In the genomic region with DNA sequence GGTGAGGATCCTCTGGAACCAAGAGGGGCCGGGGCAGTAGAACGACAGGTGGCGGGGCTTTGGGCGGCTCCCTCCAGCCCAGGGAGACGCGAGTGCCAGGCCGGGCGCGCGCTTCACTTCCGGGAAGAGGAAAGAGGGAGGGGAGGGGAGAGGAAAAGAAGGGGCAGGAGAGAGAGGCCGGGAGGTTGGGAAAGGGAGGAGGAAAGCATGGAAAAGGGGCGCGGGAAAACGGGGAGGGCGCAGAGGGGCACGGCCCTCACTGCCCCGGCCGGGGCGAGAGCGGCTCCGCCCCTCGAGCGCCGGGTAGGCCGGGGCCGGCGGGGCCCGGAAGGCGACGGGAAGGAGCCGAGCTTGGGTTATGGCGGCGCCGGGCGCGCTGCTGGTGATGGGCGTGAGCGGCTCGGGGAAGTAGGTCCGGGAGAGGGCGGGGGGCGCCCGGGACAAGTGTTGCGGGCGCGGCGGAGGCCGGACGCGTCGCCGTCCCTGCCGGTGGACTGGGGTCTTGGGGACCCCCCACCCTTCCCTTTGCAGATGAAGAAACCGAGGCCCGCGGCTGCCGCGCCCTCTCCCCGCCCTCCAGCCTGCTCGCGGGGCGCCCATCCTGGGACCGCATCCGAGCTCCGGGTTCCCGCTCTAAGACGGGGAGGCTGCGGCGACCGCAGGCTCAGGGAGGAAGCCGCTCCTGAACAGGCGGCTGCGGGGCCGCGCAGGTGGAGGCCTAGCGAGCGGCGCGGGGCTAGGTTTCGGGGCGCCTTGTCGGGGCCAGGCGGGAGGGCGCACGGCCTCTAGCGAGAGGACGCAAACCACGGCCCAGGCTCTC, we compare ENCODE assay signal across 8 cellular contexts. TPM values are rescaled to one million over a fixed set of nuclear protein-coding genes. Genes with fewer than 3 reads are reported as not detected.
DNase-seq lines count a peak whose midpoint lies in the region; ATAC-seq and TF ChIP-seq lines count a peak whose summit lies in the region.

Gene IDNK (plus strand): TSS at position 330 of the 820 bp plus-strand sequence. CDS start 29 bp downstream, at position 359.

- peaks cover 0 to 14% (median 2%) of the 10 kb centered on the region in 3 donors for H3K36me3 Mint-ChIP-seq in CD8-positive, alpha-beta memory T cell
- peaks cover 7% of the 10 kb centered on the region for H3K36me3 Mint-ChIP-seq in activated T-helper 1 cell treated with anti-CD3 and anti-CD28 coated beads, Interleukin-12 subunit alpha, Interleukin-12 subunit beta, Interleukin-2, Interleukin-4 antibody, amounts not matched to agents 30 ng/mL and 10 ng/mL and 1 ng/mL, durations not matched to agents 14 hours and 24 hours and 36 hours (ENCODE audit: low read depth)
- H3K36me3 Mint-ChIP-seq in natural killer cell = no peaks in the 10 kb centered on the region
- H3K36me3 Mint-ChIP-seq in stimulated activated naive CD8-positive, alpha-beta T cell treated with anti-CD3 and anti-CD28 coated beads, Interleukin-15, Interleukin-2, amounts not matched to agents 100 ng/mL and 50 ng/mL, for 24 hours (ENCODE audit: low read depth) = peaks cover 18% of the 10 kb centered on the region

- H3K4me1 ChIP-seq in CD8-positive, alpha-beta memory T cell (ENCODE audit: insufficient read depth, low read length) = peaks cover 18% of the 10 kb centered on the region
- H3K4me1 ChIP-seq in OCI-LY3 (ENCODE audit: low read length) = peaks cover 14% of the 10 kb centered on the region

- POLR2A ChIA-PET in CD8-positive, alpha-beta memory T cell (lab: Charles Lee) = interaction anchor here (0.6 to 2.4 kb wide), 8 partner anchors 10 to 357 kb away, joined by 3 to 22 read pairs (median 3); partner anchors contain the start of genes HNRNPK, KIF27, RMI1 and UBQLN1

- peaks cover 7% of the 10 kb centered on the region; the same call in 1 of the 2 replicates for H3K79me2 ChIP-seq in OCI-LY3 (ENCODE audit: low read length)

- H3K4me3 ChIP-seq in CD8-positive, alpha-beta memory T cell (ENCODE audit: low read length) = peak within 1 kb of the TSS; percentile 72
- peak within 1 kb of the TSS; percentile 92 for H3K4me3 ChIP-seq in OCI-LY3 (ENCODE audit: low read length)

- no peaks in the 10 kb centered on the region for H3K27me3 Mint-ChIP-seq in CD8-positive, alpha-beta memory T cell
- H3K27me3 Mint-ChIP-seq in activated T-helper 1 cell treated with anti-CD3 and anti-CD28 coated beads, Interleukin-12 subunit alpha, Interleukin-12 subunit beta, Interleukin-2, Interleukin-4 antibody, amounts not matched to agents 30 ng/mL and 10 ng/mL and 1 ng/mL, durations not matched to agents 14 hours and 24 hours and 36 hours (ENCODE audit: insufficient read depth) = peaks cover 10% of the 10 kb centered on the region
- H3K27me3 Mint-ChIP-seq in natural killer cell (ENCODE audit: low read depth in 2 of 2) = peaks cover 0 to 4% of the 10 kb centered on the region in 2 donors
- no peaks in the 10 kb centered on the region for H3K27me3 Mint-ChIP-seq in stimulated activated naive CD8-positive, alpha-beta T cell treated with anti-CD3 and anti-CD28 coated beads, Interleukin-15, Interleukin-2, amounts not matched to agents 100 ng/mL and 50 ng/mL, for 24 hours

- no peak for TF ChIP-seq CTCF in OCI-LY3 (IDR thresholded peaks at IDR 0.05; ENCODE audit: low read depth, low read length)
- no peak for TF ChIP-seq CTCF in natural killer cell (IDR thresholded peaks at IDR 0.05)

- H2AFZ ChIP-seq in OCI-LY3 (ENCODE audit: low read depth, low read length) = peak within 1 kb of the TSS; percentile 91

- peaks cover 33 to 43% (median 36%) of the 10 kb centered on the region in 3 donors for H3K4me1 Mint-ChIP-seq in CD8-positive, alpha-beta memory T cell
- peaks cover 44% of the 10 kb centered on the region for H3K4me1 Mint-ChIP-seq in activated T-helper 1 cell treated with anti-CD3 and anti-CD28 coated beads, Interleukin-12 subunit alpha, Interleukin-12 subunit beta, Interleukin-2, Interleukin-4 antibody, amounts not matched to agents 30 ng/mL and 10 ng/mL and 1 ng/mL, durations not matched to agents 14 hours and 24 hours and 36 hours (ENCODE audit: low read depth)
- H3K4me1 Mint-ChIP-seq in natural killer cell = peaks cover 24 to 32% of the 10 kb centered on the region in 2 donors
- peaks cover 28% of the 10 kb centered on the region for H3K4me1 Mint-ChIP-seq in stimulated activated naive CD8-positive, alpha-beta T cell treated with anti-CD3 and anti-CD28 coated beads, Interleukin-15, Interleukin-2, amounts not matched to agents 100 ng/mL and 50 ng/mL, for 24 hours (ENCODE audit: low read depth)

- peak within 1 kb of the TSS; percentile 84 for H3K27ac ChIP-seq in CD8-positive, alpha-beta memory T cell (ENCODE audit: low read depth, low read length)
- peak within 1 kb of the TSS; percentile 32 for H3K27ac ChIP-seq in OCI-LY3 (ENCODE audit: low read length)

- intact Hi-C loops in activated T-helper 1 cell treated with anti-CD3 and anti-CD28 coated beads, Interleukin-12 subunit alpha, Interleukin-12 subunit beta, Interleukin-2, Interleukin-4 antibody, amounts not matched to agents 30 ng/mL and 10 ng/mL and 1 ng/mL, durations not matched to agents 14 hours and 24 hours and 36 hours (cut with micrococcal nuclease) = loop anchor here (1.0 to 5.0 kb wide), 6 partner anchors 85 to 674 kb away; partner anchors contain the start of genes GKAP1, HNRNPK, KIF27 and RMI1
- intact Hi-C loops in natural killer cell (cut with micrococcal nuclease) = loop anchor here (1.0 to 5.0 kb wide), 2 partner anchors 85 to 194 kb away; partner anchors contain the start of gene GKAP1

- no peaks in the 10 kb centered on the region for H3K9me3 Mint-ChIP-seq in CD8-positive, alpha-beta memory T cell
- H3K9me3 Mint-ChIP-seq in activated T-helper 1 cell treated with anti-CD3 and anti-CD28 coated beads, Interleukin-12 subunit alpha, Interleukin-12 subunit beta, Interleukin-2, Interleukin-4 antibody, amounts not matched to agents 30 ng/mL and 10 ng/mL and 1 ng/mL, durations not matched to agents 14 hours and 24 hours and 36 hours = no peaks in the 10 kb centered on the region
- H3K9me3 Mint-ChIP-seq in natural killer cell = no peaks in the 10 kb centered on the region
- H3K9me3 Mint-ChIP-seq in stimulated activated naive CD8-positive, alpha-beta T cell treated with anti-CD3 and anti-CD28 coated beads, Interleukin-15, Interleukin-2, amounts not matched to agents 100 ng/mL and 50 ng/mL, for 24 hours = no peaks in the 10 kb centered on the region

- no peaks in the 10 kb centered on the region for H4K20me1 ChIP-seq in OCI-LY3 (ENCODE audit: insufficient read depth, low read length)

- peak within 1 kb of the TSS; percentile 90 to 99 (median 96) for H3K27ac Mint-ChIP-seq in CD8-positive, alpha-beta memory T cell
- peak within 1 kb of the TSS; percentile 97 for H3K27ac Mint-ChIP-seq in activated T-helper 1 cell treated with anti-CD3 and anti-CD28 coated beads, Interleukin-12 subunit alpha, Interleukin-12 subunit beta, Interleukin-2, Interleukin-4 antibody, amounts not matched to agents 30 ng/mL and 10 ng/mL and 1 ng/mL, durations not matched to agents 14 hours and 24 hours and 36 hours
- H3K27ac Mint-ChIP-seq in natural killer cell = peak within 1 kb of the TSS; percentile 90 to 96
- H3K27ac Mint-ChIP-seq in stimulated activated naive CD8-positive, alpha-beta T cell treated with anti-CD3 and anti-CD28 coated beads, Interleukin-15, Interleukin-2, amounts not matched to agents 100 ng/mL and 50 ng/mL, for 24 hours = peak within 1 kb of the TSS; percentile 97

- peak within 1 kb of the TSS; percentile 86 for H3K9ac ChIP-seq in OCI-LY3 (ENCODE audit: low read length)

- H3K4me3 Mint-ChIP-seq in CD8-positive, alpha-beta memory T cell = peak within 1 kb of the TSS; percentile 87 to 98 (median 92)
- peak within 1 kb of the TSS; percentile 91 for H3K4me3 Mint-ChIP-seq in activated T-helper 1 cell treated with anti-CD3 and anti-CD28 coated beads, Interleukin-12 subunit alpha, Interleukin-12 subunit beta, Interleukin-2, Interleukin-4 antibody, amounts not matched to agents 30 ng/mL and 10 ng/mL and 1 ng/mL, durations not matched to agents 14 hours and 24 hours and 36 hours
- peak within 1 kb of the TSS; percentile 97 for H3K4me3 Mint-ChIP-seq in natural killer cell
- H3K4me3 Mint-ChIP-seq in stimulated activated naive CD8-positive, alpha-beta T cell treated with anti-CD3 and anti-CD28 coated beads, Interleukin-15, Interleukin-2, amounts not matched to agents 100 ng/mL and 50 ng/mL, for 24 hours = peak within 1 kb of the TSS; percentile 88

- peak within 1 kb of the TSS; percentile 96 for H3K4me2 ChIP-seq in OCI-LY3 (ENCODE audit: low read length)

- no peaks in the 10 kb centered on the region for H3K36me3 ChIP-seq in CD8-positive, alpha-beta memory T cell (ENCODE audit: insufficient read depth, low read length)
- H3K36me3 ChIP-seq in OCI-LY3 (replicated peaks; ENCODE audit: low read depth, low read length) = peaks cover 3% of the 10 kb centered on the region

- ATAC-seq in GM19395 (IDR thresholded peaks at IDR 0.05; ENCODE audit: unreplicated experiment) = peak; percentile 78
- ATAC-seq in HG03520 (IDR thresholded peaks at IDR 0.05; ENCODE audit: unreplicated experiment) = peak; percentile 85
- peak; percentile 90 to 93 (median 90) for ATAC-seq in natural killer cell

- no peaks in the 10 kb centered on the region for H3K27me3 ChIP-seq in CD8-positive, alpha-beta memory T cell (ENCODE audit: insufficient read depth, low read length, poor library complexity, severe bottlenecking)
- peaks cover 5% of the 10 kb centered on the region; the same call in 1 of the 2 replicates for H3K27me3 ChIP-seq in OCI-LY3 (ENCODE audit: low read depth, low read length)

- CTCF ChIA-PET in CD8-positive, alpha-beta memory T cell (lab: Charles Lee) = interaction anchor here (1.0 to 3.0 kb wide), 10 partner anchors 9 to 298 kb away, joined by 3 to 18 read pairs (median 6); partner anchors contain the start of genes KIF27 and UBQLN1

- peak; percentile 49 to 76 (median 60) for DNase-seq in CD8-positive, alpha-beta memory T cell
- peak; percentile 60 for DNase-seq in activated T-helper 1 cell treated with anti-CD3 and anti-CD28 coated beads, Interleukin-12 subunit alpha, Interleukin-12 subunit beta, Interleukin-2, Interleukin-4 antibody, amounts not matched to agents 30 ng/mL and 10 ng/mL and 1 ng/mL, durations not matched to agents 14 hours and 24 hours and 36 hours (ENCODE audit: low spot score)
- DNase-seq in fibroblast of gingiva (ENCODE audit: low read depth) (peak; percentile 49), natural killer cell (peak; percentile 58)

- H3K9me3 ChIP-seq in CD8-positive, alpha-beta memory T cell (ENCODE audit: low read length) = no peaks in the 10 kb centered on the region
- no peaks in the 10 kb centered on the region for H3K9me3 ChIP-seq in OCI-LY3 (ENCODE audit: insufficient read depth, low read length)

RNA-seq across cellular contexts. Expression of gene IDNK, which starts in this region (rescaled TPM):
- total RNA-seq in CD8-positive, alpha-beta memory T cell = 1 to 10 TPM; 5.9 to 6.3 TPM
- polyA plus RNA-seq in CD8-positive, alpha-beta memory T cell = 16.9 TPM
- total RNA-seq in activated T-helper 1 cell treated with anti-CD3 and anti-CD28 coated beads, Interleukin-12 subunit alpha, Interleukin-12 subunit beta, Interleukin-2, Interleukin-4 antibody, amounts not matched to agents 30 ng/mL and 10 ng/mL and 1 ng/mL, durations not matched to agents 14 hours and 24 hours and 36 hours = 4.5 and 6.3 TPM in 2 replicates
- 10 to 100 TPM; 12.5 to 13.5 (median 13.0) TPM for total RNA-seq in natural killer cell

Comparison
In these comparisons a context has a peak if more than half of its experiments do, and no peak if none do; other contexts are left out.
1. Peak in every context shown above with its lines: DNase-seq, ATAC-seq, H3K4me3 ChIP-seq and H3K27ac ChIP-seq.